ENCODE assay signal across 10 cellular contexts in the genomic region with DNA sequence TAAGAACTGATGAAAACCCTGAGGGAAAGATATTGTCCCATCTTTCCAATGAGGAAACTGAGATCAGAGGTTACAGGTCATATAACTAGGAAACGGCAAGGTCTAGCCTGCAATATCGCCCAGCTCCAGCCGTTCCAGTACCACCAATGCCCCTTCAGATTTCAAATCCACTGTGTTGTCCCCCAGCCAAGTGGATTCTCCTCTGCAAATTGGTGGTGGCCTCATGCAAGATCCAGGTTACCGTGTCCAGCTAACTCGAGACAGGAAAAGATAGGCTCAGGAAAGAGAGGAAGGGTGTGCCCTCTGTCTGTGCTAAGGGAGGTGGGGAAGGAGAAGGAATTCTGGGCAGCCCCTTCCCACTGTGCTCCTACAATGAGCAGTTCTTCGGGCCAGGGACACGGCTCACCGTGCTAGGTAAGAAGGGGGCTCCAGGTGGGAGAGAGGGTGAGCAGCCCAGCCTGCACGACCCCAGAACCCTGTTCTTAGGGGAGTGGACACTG. TPM values are rescaled to one million over a fixed set of nuclear protein-coding genes. Genes with fewer than 3 reads are reported as not detected.
DNase-seq lines count a peak whose midpoint lies in the region; ATAC-seq and TF ChIP-seq lines count a peak whose summit lies in the region.
"Had no signal": no experiment of that assay in that cellular context is flagged by ENCODE, and none has a peak within 500 bp of the region (broad histone marks: within the 10 kb centered on the region; RNA-seq: fewer than 3 reads in every experiment).

No MANE protein-coding gene starts in this region.

- intact Hi-C loops in activated CD4-positive, alpha-beta T cell treated with anti-CD3 and anti-CD28 coated beads for 36 hours (cut with DNase I, micrococcal nuclease), result loop anchor here (1.0 to 5.0 kb wide), 4 partner anchors 8 to 475 kb away; no protein-coding TSS in a partner anchor
- intact Hi-C loops in lower leg skin (cut with DNase I; ENCODE audit: low total_unique reads), result no loop called here

- peak overlapping the region; percentile 99 for H3K27ac Mint-ChIP-seq in activated CD4-positive, alpha-beta T cell treated with anti-CD3 and anti-CD28 coated beads for 36 hours
- no peak overlapping the region for H3K27ac Mint-ChIP-seq in WTC11
- no peak overlapping the region for H3K27ac Mint-ChIP-seq in glutamatergic neuron (ENCODE audit: unreplicated experiment)
- peak overlapping the region; percentile 100 for H3K27ac Mint-ChIP-seq in stimulated activated effector memory CD8-positive, alpha-beta T cell treated with anti-CD3 and anti-CD28 coated beads, Interleukin-12 subunit alpha, Interleukin-12 subunit beta, amount 100 ng/mL, for 72 hours

- no peak for DNase-seq in activated CD4-positive, alpha-beta T cell treated with anti-CD3 and anti-CD28 coated beads for 36 hours
- DNase-seq in activated CD4-positive, alpha-beta T cell treated with anti-CD3 and anti-CD28 coated beads, Interleukin-2, amount 50 U/mL, for 4 hours, result no peak
- DNase-seq in WTC11 (ENCODE audit: low spot score) (peak; percentile 17), glutamatergic neuron (no peak), GM03348 (ENCODE audit: low spot score) (no peak), lower leg skin (ENCODE audit: low spot score in 2 of 2) (no peak), HUDEP-2 (lab: John Stamatoyannopoulos, UW; ENCODE audit: unreplicated experiment in 76 of 76) (no peak)
- DNase-seq in stimulated activated effector memory CD8-positive, alpha-beta T cell treated with anti-CD3 and anti-CD28 coated beads, Interleukin-12 subunit alpha, Interleukin-12 subunit beta, amount 100 ng/mL, for 72 hours (ENCODE audit: low spot score in 2 of 2), result no peak
- DNase-seq: NCI-H510A treated with DMSO at 0.1 percent for 48 hours had no signal

- TF ChIP-seq CTCF in WTC11 (IDR thresholded peaks at IDR 0.05) (no peak), glutamatergic neuron (IDR thresholded peaks at IDR 0.05; ENCODE audit: partially characterized antibody, unreplicated experiment) (no peak), lower leg skin (IDR thresholded peaks at IDR 0.05) (no peak)

- H3K4me3 ChIP-seq in lower leg skin (ENCODE audit: low read depth, poor library complexity, severe bottlenecking), result no peak overlapping the region
- H3K4me3 ChIP-seq: A549 had no signal

- no peaks in the 10 kb centered on the region for H3K9me3 Mint-ChIP-seq in activated CD4-positive, alpha-beta T cell treated with anti-CD3 and anti-CD28 coated beads for 36 hours (ENCODE audit: low read depth)
- H3K9me3 Mint-ChIP-seq in WTC11 (no peaks in the 10 kb centered on the region), glutamatergic neuron (ENCODE audit: unreplicated experiment) (peaks cover 9% of the 10 kb centered on the region)
- H3K9me3 Mint-ChIP-seq in stimulated activated effector memory CD8-positive, alpha-beta T cell treated with anti-CD3 and anti-CD28 coated beads, Interleukin-12 subunit alpha, Interleukin-12 subunit beta, amount 100 ng/mL, for 72 hours, result no peaks in the 10 kb centered on the region

- 49 to 51% methylated on average over 9 of the region's 9 CpGs for WGBS in lower leg skin, 2 donors

- H3K27me3 Mint-ChIP-seq in activated CD4-positive, alpha-beta T cell treated with anti-CD3 and anti-CD28 coated beads for 36 hours, result no peaks in the 10 kb centered on the region
- H3K27me3 Mint-ChIP-seq in WTC11 (ENCODE audit: low read depth) (peaks cover 78% of the 10 kb centered on the region), glutamatergic neuron (ENCODE audit: unreplicated experiment) (peaks cover 25% of the 10 kb centered on the region)

- H3K36me3 Mint-ChIP-seq in activated CD4-positive, alpha-beta T cell treated with anti-CD3 and anti-CD28 coated beads for 36 hours (ENCODE audit: low read depth), result peaks cover 83% of the 10 kb centered on the region
- H3K36me3 Mint-ChIP-seq in WTC11, result no peaks in the 10 kb centered on the region
- no peaks in the 10 kb centered on the region for H3K36me3 Mint-ChIP-seq in glutamatergic neuron (ENCODE audit: unreplicated experiment)
- peaks cover 99% of the 10 kb centered on the region for H3K36me3 Mint-ChIP-seq in stimulated activated effector memory CD8-positive, alpha-beta T cell treated with anti-CD3 and anti-CD28 coated beads, Interleukin-12 subunit alpha, Interleukin-12 subunit beta, amount 100 ng/mL, for 72 hours

- no peak for TF ChIP-seq POLR2A in lower leg skin (IDR thresholded peaks at IDR 0.05)

- H3K4me3 Mint-ChIP-seq in activated CD4-positive, alpha-beta T cell treated with anti-CD3 and anti-CD28 coated beads for 36 hours, result peak overlapping the region; percentile 99
- H3K4me3 Mint-ChIP-seq in WTC11 (peak overlapping the region; percentile 86), glutamatergic neuron (ENCODE audit: unreplicated experiment) (peak overlapping the region; percentile 80)
- peak overlapping the region; percentile 98 for H3K4me3 Mint-ChIP-seq in stimulated activated effector memory CD8-positive, alpha-beta T cell treated with anti-CD3 and anti-CD28 coated beads, Interleukin-12 subunit alpha, Interleukin-12 subunit beta, amount 100 ng/mL, for 72 hours

- CTCF ChIA-PET in activated CD4-positive, alpha-beta T cell treated with anti-CD3 and anti-CD28 coated beads for 36 hours (lab: Charles Lee), result interaction anchor here (0.7 to 9.0 kb wide), 5 partner anchors 10 to 261 kb away, joined by 3 to 182 read pairs (median 3); no protein-coding TSS in a partner anchor
- CTCF ChIA-PET in WTC11 (lab: Charles Lee), result interaction anchor here (1.1 to 3.8 kb wide), 12 partner anchors 10 to 419 kb away, joined by 3 to 38 read pairs (median 6); no protein-coding TSS in a partner anchor

- no peak for ATAC-seq in activated CD4-positive, alpha-beta T cell treated with anti-CD3 and anti-CD28 coated beads for 36 hours
- ATAC-seq in WTC11, result peak; percentile 49
- no peak for ATAC-seq in stimulated activated effector memory CD8-positive, alpha-beta T cell treated with anti-CD3 and anti-CD28 coated beads, Interleukin-12 subunit alpha, Interleukin-12 subunit beta, amount 100 ng/mL, for 72 hours

- peaks cover 55% of the 10 kb centered on the region for H3K4me1 Mint-ChIP-seq in activated CD4-positive, alpha-beta T cell treated with anti-CD3 and anti-CD28 coated beads for 36 hours
- H3K4me1 Mint-ChIP-seq in WTC11 (peaks cover 56% of the 10 kb centered on the region), glutamatergic neuron (ENCODE audit: low read depth, unreplicated experiment) (peaks cover 6% of the 10 kb centered on the region)
- peaks cover 58% of the 10 kb centered on the region for H3K4me1 Mint-ChIP-seq in stimulated activated effector memory CD8-positive, alpha-beta T cell treated with anti-CD3 and anti-CD28 coated beads, Interleukin-12 subunit alpha, Interleukin-12 subunit beta, amount 100 ng/mL, for 72 hours

- POLR2A ChIA-PET in activated CD4-positive, alpha-beta T cell treated with anti-CD3 and anti-CD28 coated beads for 36 hours (lab: Charles Lee), result interaction anchor here (0.9 to 6.7 kb wide), 3 partner anchors 11 to 404 kb away, joined by 3 to 176 read pairs (median 112); no protein-coding TSS in a partner anchor
- POLR2A ChIA-PET in WTC11 (lab: Charles Lee), result interaction anchor here (0.9 to 1.9 kb wide), 3 partner anchors 11 to 17 kb away, joined by 3 to 5 read pairs (median 4); no protein-coding TSS in a partner anchor

TF ChIP-seq in WTC11, 78 proteins besides CTCF, POLR2A, EP300 and RAD21:
- TF ChIP-seq, protein P1, sequence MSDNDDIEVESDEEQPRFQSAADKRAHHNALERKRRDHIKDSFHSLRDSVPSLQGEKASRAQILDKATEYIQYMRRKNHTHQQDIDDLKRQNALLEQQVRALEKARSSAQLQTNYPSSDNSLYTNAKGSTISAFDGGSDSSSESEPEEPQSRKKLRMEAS (CRISPR knock-in tag; IDR thresholded peaks at IDR 0.05), result no peak
- no peak for TF ChIP-seq RORB (CRISPR knock-in tag; IDR thresholded peaks at IDR 0.05)
- TF ChIP-seq MXD4 (CRISPR knock-in tag; IDR thresholded peaks at IDR 0.05; ENCODE audit: borderline replicate concordance), result no peak
- TF ChIP-seq, protein P2, sequence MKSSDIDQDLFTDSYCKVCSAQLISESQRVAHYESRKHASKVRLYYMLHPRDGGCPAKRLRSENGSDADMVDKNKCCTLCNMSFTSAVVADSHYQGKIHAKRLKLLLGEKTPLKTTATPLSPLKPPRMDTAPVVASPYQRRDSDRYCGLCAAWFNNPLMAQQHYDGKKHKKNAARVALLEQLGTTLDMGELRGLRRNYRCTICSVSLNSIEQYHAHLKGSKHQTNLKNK (CRISPR knock-in tag; IDR thresholded peaks at IDR 0.05), result no peak
- TF ChIP-seq FOXJ3 (CRISPR knock-in tag; IDR thresholded peaks at IDR 0.05; ENCODE audit: borderline replicate concordance), result no peak
- TF ChIP-seq JAZF1 (CRISPR knock-in tag; IDR thresholded peaks at IDR 0.05), result no peak
- no peak for TF ChIP-seq PRRX2 (CRISPR knock-in tag; IDR thresholded peaks at IDR 0.05)
- no peak for TF ChIP-seq ZBTB21 (CRISPR knock-in tag; IDR thresholded peaks at IDR 0.05; ENCODE audit: borderline replicate concordance)

RNA-seq across cellular contexts. Expression of a gene that starts 25.3 kb away (rescaled TPM):
- not detected for total RNA-seq in activated CD4-positive, alpha-beta T cell treated with anti-CD3 and anti-CD28 coated beads for 36 hours
- total RNA-seq in WTC11 (2021) (27.6 to 41.2 TPM (median 28.2 TPM) in 3 replicates), glutamatergic neuron (ENCODE audit: unreplicated experiment) (not detected), lower leg skin (1 to 10 TPM in 1 of 4 donors, not detected in 3; 1.2 TPM)

RNA-seq across cellular contexts. Expression of a gene that starts 46.8 kb away (rescaled TPM):
- not detected for total RNA-seq in activated CD4-positive, alpha-beta T cell treated with anti-CD3 and anti-CD28 coated beads for 36 hours
- total RNA-seq in WTC11 (2021), result 9.9 to 14.8 TPM (median 11.1 TPM) in 3 replicates
- total RNA-seq in glutamatergic neuron (ENCODE audit: unreplicated experiment), result not detected
- total RNA-seq in lower leg skin, result 1 to 10 TPM in 1 of 4 donors, not detected in 3; 3.0 TPM

RNA-seq across cellular contexts. Expression of a gene that starts 58.8 kb away (rescaled TPM):
- total RNA-seq in activated CD4-positive, alpha-beta T cell treated with anti-CD3 and anti-CD28 coated beads for 36 hours, result 10 to 100 TPM; 14.7 to 15.1 TPM
- total RNA-seq in WTC11 (2021), result 13.9 to 15.4 TPM (median 15.1 TPM) in 3 replicates
- 21.4 TPM for total RNA-seq in glutamatergic neuron (ENCODE audit: unreplicated experiment)
- total RNA-seq in lower leg skin, result 100 to 1,000 TPM; 158 to 346 (median 221) TPM

Comparison
In these comparisons a context has a peak if more than half of its experiments do, and no peak if none do; other contexts are left out.
1. H3K27ac Mint-ChIP-seq: peak in activated CD4-positive, alpha-beta T cell treated with anti-CD3 and anti-CD28 coated beads for 36 hours (single experiment) and stimulated activated effector memory CD8-positive, alpha-beta T cell treated with anti-CD3 and anti-CD28 coated beads, Interleukin-12 subunit alpha, Interleukin-12 subunit beta, amount 100 ng/mL, for 72 hours (single experiment); none in WTC11 (single experiment) and glutamatergic neuron (single experiment).
2. RNA of a gene that starts 25.3 kb away (total RNA-seq): 27.6 to 41.2 TPM in WTC11; not detected in activated CD4-positive, alpha-beta T cell treated with anti-CD3 and anti-CD28 coated beads for 36 hours, not detected in glutamatergic neuron (single experiment) and 1.2 TPM in lower leg skin; every median in the first group is over 10 times any median in the second.
3. Peak in every context shown above with its lines, with median percentiles within 50 percentile points of each other: H3K4me3 Mint-ChIP-seq.